8 cellular contexts compared by ENCODE assay signal in genomic region chr18:9334351-9335254, GRCh38. TPM values are rescaled to one million over a fixed set of nuclear protein-coding genes. Genes with fewer than 3 reads are reported as not detected.
DNase-seq lines count a peak whose midpoint lies in the region; TF ChIP-seq lines count a peak whose summit lies in the region.

TSS of gene TWSG1 (plus strand) at chr18:9334773. CDS start at chr18:9337230, 2,457 bp downstream.

- peak within 1 kb of the TSS; percentile 58 to 85 (median 63) for H3K9ac ChIP-seq in subcutaneous abdominal adipose tissue (ENCODE audit: low read length in 5 of 5)

- peak within 1 kb of the TSS; percentile 37 for H3K27ac ChIP-seq in subcutaneous abdominal adipose tissue (ENCODE audit: low read depth, low read length)

- in situ Hi-C loops in G401 (cut with HindIII; ENCODE audit: low sequenced_read_pairs), result no loop called here

- H3K9me3 ChIP-seq in neuron (ENCODE audit: low read length), result no peaks in the 10 kb centered on the region
- no peaks in the 10 kb centered on the region for H3K9me3 ChIP-seq in subcutaneous abdominal adipose tissue (ENCODE audit: control insufficient read depth in 5 of 5, low read length in 5 of 5)

- peak within 1 kb of the TSS; percentile 75 for H2AFZ ChIP-seq in neuron (ENCODE audit: low read depth, low read length)

- H3K36me3 ChIP-seq in neuron (ENCODE audit: insufficient read depth, low read length) (peaks cover 23% of the 10 kb centered on the region), subcutaneous abdominal adipose tissue (ENCODE audit: control insufficient read depth in 5 of 5, insufficient read depth in 5 of 5, low read length in 5 of 5) (peaks cover 0 to 7% (median 4%) of the 10 kb centered on the region in 5 donors)

- peak; percentile 59 for TF ChIP-seq CTCF in LNCaP clone FGC (IDR thresholded peaks at IDR 0.05; ENCODE audit: control insufficient read depth, extremely low read depth, insufficient read depth)

- DNase-seq in G401 (ENCODE audit: low spot score) (peak; percentile 86), H4 (ENCODE audit: low spot score) (peak; percentile 79), LNCaP clone FGC (ENCODE audit: low read depth) (peak; percentile 54), SIG-M5 (lab: John Stamatoyannopoulos, UW) (peak; percentile 53), foreskin melanocyte (peak; percentile 79)
- peak; percentile 87 for DNase-seq in activated gamma-delta T cell treated with anti-CD3 and anti-CD28 coated beads, Interleukin-2, amount 50 U/mL, for 16 hours (ENCODE audit: low read depth)

- H3K27me3 ChIP-seq in neuron (ENCODE audit: insufficient read depth, low read length), result no peaks in the 10 kb centered on the region
- H3K27me3 ChIP-seq in subcutaneous abdominal adipose tissue (ENCODE audit: control insufficient read depth in 5 of 5, insufficient read depth in 4 of 5, low read length in 5 of 5), result no peaks in the 10 kb centered on the region

- H3K4me1 ChIP-seq in neuron (ENCODE audit: insufficient read depth, low read length) (peaks cover 11% of the 10 kb centered on the region), subcutaneous abdominal adipose tissue (ENCODE audit: control insufficient read depth in 5 of 5, insufficient read depth in 5 of 5, low read length in 5 of 5) (peaks cover 2 to 16% (median 15%) of the 10 kb centered on the region in 5 donors)

- H3K4me3 ChIP-seq in LNCaP clone FGC (ENCODE audit: low read depth, low read length) (peak within 1 kb of the TSS; percentile 60), neuron (ENCODE audit: low read length) (peak within 1 kb of the TSS; percentile 98), subcutaneous abdominal adipose tissue (ENCODE audit: low read depth in 1 of 5, low read length in 5 of 5) (peak within 1 kb of the TSS; percentile 76 to 87 (median 80))

RNA-seq across cellular contexts. Expression of gene TWSG1, which starts in this region (rescaled TPM):
- 31.3 and 50.7 TPM in 2 replicates for total RNA-seq in G401 (2014; rRNA removed; shearing (Covaris generic))
- total RNA-seq in H4 (2014; rRNA removed; shearing (Covaris generic)), result 38.3 and 45.9 TPM in 2 replicates

Comparison
In these comparisons a context has a peak if more than half of its experiments do, and no peak if none do; other contexts are left out.
1. Peak in every context shown above with its lines: DNase-seq, H3K4me3 ChIP-seq and H3K27ac ChIP-seq.